In genomic region chr19:6279620-6279930, GRCh38 we compare ENCODE assay signal across 1 cellular context.
TF ChIP-seq lines count a peak whose summit lies in the region.

No MANE protein-coding gene starts in this region.

TF ChIP-seq in WTC11, 78 proteins besides CTCF, POLR2A, EP300 and RAD21 (continued from another document):
- TF ChIP-seq ZBTB43 (CRISPR knock-in tag; IDR thresholded peaks at IDR 0.05): no peak
